1 cellular context compared by ENCODE assay signal in genomic region chr19:4088975-4089374, GRCh38.
TF ChIP-seq lines count a peak whose summit lies in the region.

No MANE protein-coding gene starts in this region.

TF ChIP-seq in GM12878, 131 proteins besides CTCF, POLR2A, EP300 and RAD21 (continued from another document):
- TF ChIP-seq E2F8 (IDR thresholded peaks at IDR 0.05; ENCODE audit: low read depth, partially characterized antibody), result no peak
- TF ChIP-seq ZZZ3 (IDR thresholded peaks at IDR 0.05; ENCODE audit: control insufficient read depth, insufficient read length, low read depth), result no peak
- no peak for TF ChIP-seq MTA3 (IDR thresholded peaks at IDR 0.05; ENCODE audit: borderline replicate concordance, low read length)
- no peak for TF ChIP-seq HSF1 (IDR thresholded peaks at IDR 0.05; ENCODE audit: low read depth, low read length)
- no peak for TF ChIP-seq POU2F2 (IDR thresholded peaks at IDR 0.05; ENCODE audit: borderline replicate concordance, low read depth, low read length)
